ENCODE assay signal across 26 cellular contexts in genomic region chr10:130587718-130588117, GRCh38.
DNase-seq lines count a peak whose midpoint lies in the region; ATAC-seq, FAIRE-seq and TF ChIP-seq lines count a peak whose summit lies in the region.
"Had no signal": no experiment of that assay in that cellular context is flagged by ENCODE, and none has a peak within 500 bp of the region (broad histone marks: within the 10 kb centered on the region; RNA-seq: fewer than 3 reads in every experiment).

No MANE protein-coding gene starts in this region.

- no peaks in the 10 kb centered on the region for H3K27me3 ChIP-seq in BLaER1
- H3K27me3 ChIP-seq: BE2C had no signal

- H3K4me1 Mint-ChIP-seq in WTC11: no peaks in the 10 kb centered on the region
- no peaks in the 10 kb centered on the region for H3K4me1 Mint-ChIP-seq in activated CD8-positive, alpha-beta T cell treated with anti-CD3 and anti-CD28 coated beads, Interleukin-2, amount 10 ng/mL, durations not matched to agents 7 days and 5 days (ENCODE audit: low read depth)
- H3K4me1 Mint-ChIP-seq: CD14-positive monocyte; CD4-positive, alpha-beta memory T cell; CD4-positive, CD25-positive, alpha-beta regulatory T cell; CD8-positive, alpha-beta memory T cell had no signal

- H3K9me3 ChIP-seq in BLaER1 (no peaks in the 10 kb centered on the region), iPS-18c (ENCODE audit: control insufficient read depth, insufficient read depth, low read length) (peaks cover 9% of the 10 kb centered on the region)
- H3K9me3 ChIP-seq: BE2C had no signal

- H3K4me1 ChIP-seq in BLaER1: peaks cover 21% of the 10 kb centered on the region
- H3K4me1 ChIP-seq: BE2C had no signal

- POLR2A ChIA-PET in WTC11 (lab: Charles Lee): no interaction called here
- POLR2A ChIA-PET in activated CD8-positive, alpha-beta T cell treated with anti-CD3 and anti-CD28 coated beads, Interleukin-2, amount 10 ng/mL, durations not matched to agents 7 days and 5 days (lab: Charles Lee): no interaction called here

- no peak overlapping the region for H3K27ac ChIP-seq in BLaER1

- CTCF ChIA-PET in WTC11 (lab: Charles Lee): no interaction called here
- CTCF ChIA-PET in activated CD8-positive, alpha-beta T cell treated with anti-CD3 and anti-CD28 coated beads, Interleukin-2, amount 10 ng/mL, durations not matched to agents 7 days and 5 days (lab: Charles Lee): no interaction called here

- peaks cover 89% of the 10 kb centered on the region for H3K9me3 Mint-ChIP-seq in WTC11
- no peaks in the 10 kb centered on the region for H3K9me3 Mint-ChIP-seq in activated CD8-positive, alpha-beta T cell treated with anti-CD3 and anti-CD28 coated beads, Interleukin-2, amount 10 ng/mL, durations not matched to agents 7 days and 5 days (ENCODE audit: insufficient read depth)

- DNase-seq in WTC11 (ENCODE audit: low spot score) (no peak), H54 (ENCODE audit: insufficient read length, low spot score) (no peak)
- DNase-seq in activated CD8-positive, alpha-beta memory T cell treated with anti-CD3 and anti-CD28 coated beads, Interleukin-2, amount 50 U/mL, for 48 hours: no peak
- no peak for DNase-seq in activated naive CD4-positive, alpha-beta T cell (lab: John Stamatoyannopoulos, UW)
- no peak for DNase-seq in activated CD8-positive, alpha-beta T cell treated with anti-CD3 and anti-CD28 coated beads, Interleukin-2, amount 10 ng/mL, durations not matched to agents 7 days and 5 days
- DNase-seq: 8988T; BE2C; C1 segment of cervical spinal cord; CD4-positive, alpha-beta memory T cell; CD4-positive, CD25-positive, alpha-beta regulatory T cell; CD8-positive, alpha-beta memory T cell; COR-L47; DMS 273 treated with DMSO at 0.1 percent for 48 hours; DMS153; DMS53; DMS79; DND-41; EL; GDM1 had no signal

- TF ChIP-seq CTCF in WTC11 (IDR thresholded peaks at IDR 0.05): no peak

- no peak for FAIRE-seq in H54 (lab: Jason Lieb, UNC)
- FAIRE-seq: A204.1, GM12878, GM12892, GM18507 had no signal

- H4K20me1 ChIP-seq in BLaER1: no peaks in the 10 kb centered on the region

- peaks cover 77% of the 10 kb centered on the region for H3K36me3 Mint-ChIP-seq in WTC11
- H3K36me3 Mint-ChIP-seq in activated CD8-positive, alpha-beta T cell treated with anti-CD3 and anti-CD28 coated beads, Interleukin-2, amount 10 ng/mL, durations not matched to agents 7 days and 5 days (ENCODE audit: low read depth): no peaks in the 10 kb centered on the region
- H3K36me3 Mint-ChIP-seq: CD14-positive monocyte; CD4-positive, alpha-beta memory T cell; CD4-positive, CD25-positive, alpha-beta regulatory T cell; CD8-positive, alpha-beta memory T cell had no signal

- no peak overlapping the region for H3K27ac Mint-ChIP-seq in WTC11
- H3K27ac Mint-ChIP-seq in activated CD8-positive, alpha-beta T cell treated with anti-CD3 and anti-CD28 coated beads, Interleukin-2, amount 10 ng/mL, durations not matched to agents 7 days and 5 days: no peak overlapping the region
- H3K27ac Mint-ChIP-seq: CD14-positive monocyte; CD4-positive, alpha-beta memory T cell; CD4-positive, CD25-positive, alpha-beta regulatory T cell had no signal

- no peaks in the 10 kb centered on the region for H3K36me3 ChIP-seq in BLaER1
- H3K36me3 ChIP-seq: BE2C had no signal

- H3K4me3 ChIP-seq in BLaER1 (no peak overlapping the region), iPS-18c (ENCODE audit: insufficient read depth, low read depth, low read length) (peak overlapping the region; percentile 15; the same call in 1 of the 2 replicates)
- H3K4me3 ChIP-seq: GM12878 had no signal

- ATAC-seq in WTC11: no peak
- ATAC-seq in activated CD8-positive, alpha-beta T cell treated with anti-CD3 and anti-CD28 coated beads, Interleukin-2, amount 10 ng/mL, durations not matched to agents 7 days and 5 days: no peak
- ATAC-seq: GM12878 had no signal

- peaks cover 16% of the 10 kb centered on the region for H3K27me3 Mint-ChIP-seq in WTC11 (ENCODE audit: low read depth)
- H3K27me3 Mint-ChIP-seq in activated CD8-positive, alpha-beta T cell treated with anti-CD3 and anti-CD28 coated beads, Interleukin-2, amount 10 ng/mL, durations not matched to agents 7 days and 5 days (ENCODE audit: low read depth): no peaks in the 10 kb centered on the region
- H3K27me3 Mint-ChIP-seq: CD4-positive, CD25-positive, alpha-beta regulatory T cell had no signal

- peak overlapping the region; percentile 23; the same call in 1 of the 2 replicates for H3K4me2 ChIP-seq in BLaER1

- H3K9ac ChIP-seq in BLaER1: no peak overlapping the region

- H3K4me3 Mint-ChIP-seq in WTC11: no peak overlapping the region
- H3K4me3 Mint-ChIP-seq in activated CD8-positive, alpha-beta T cell treated with anti-CD3 and anti-CD28 coated beads, Interleukin-2, amount 10 ng/mL, durations not matched to agents 7 days and 5 days: no peak overlapping the region
- H3K4me3 Mint-ChIP-seq: CD14-positive monocyte; CD4-positive, alpha-beta memory T cell; CD4-positive, CD25-positive, alpha-beta regulatory T cell; CD8-positive, alpha-beta memory T cell had no signal

- TF ChIP-seq POLR2A in H54 (IDR thresholded peaks at IDR 0.05; ENCODE audit: low read depth, low read length): no peak

TF ChIP-seq in WTC11, 78 proteins besides CTCF, POLR2A, EP300 and RAD21:
- TF ChIP-seq ZNF396 (CRISPR knock-in tag; IDR thresholded peaks at IDR 0.05; ENCODE audit: borderline replicate concordance) (no peak), ZNF423 (CRISPR knock-in tag; IDR thresholded peaks at IDR 0.05) (peak; percentile 73), NFE2L1 (CRISPR knock-in tag; IDR thresholded peaks at IDR 0.05) (no peak), ESRRA (CRISPR knock-in tag; IDR thresholded peaks at IDR 0.05; ENCODE audit: borderline replicate concordance) (no peak)
